ENCODE assay signal across 17 cellular contexts in genomic region chr3:102200560-102200959, GRCh38.
DNase-seq lines count a peak whose midpoint lies in the region; ATAC-seq, FAIRE-seq and TF ChIP-seq lines count a peak whose summit lies in the region.
"Had no signal": no experiment of that assay in that cellular context is flagged by ENCODE, and none has a peak within 500 bp of the region (broad histone marks: within the 10 kb centered on the region; RNA-seq: fewer than 3 reads in every experiment).

No MANE protein-coding gene starts in this region.

- H3K4me1 ChIP-seq in keratinocyte (ENCODE audit: control insufficient read depth, extremely low read depth, insufficient read depth, low read length): peaks cover 21% of the 10 kb centered on the region
- H3K4me1 ChIP-seq in prostate gland (replicated peaks): no peaks in the 10 kb centered on the region
- H3K4me1 ChIP-seq: BLaER1 had no signal

- H3K27me3 ChIP-seq in keratinocyte (ENCODE audit: control insufficient read depth, extremely low read depth, insufficient read depth, low read length) (no peaks in the 10 kb centered on the region), prostate gland (replicated peaks; ENCODE audit: insufficient read depth) (no peaks in the 10 kb centered on the region)
- H3K27me3 ChIP-seq: BLaER1 had no signal

- no peaks in the 10 kb centered on the region for H3K79me2 ChIP-seq in keratinocyte (ENCODE audit: control insufficient read depth, insufficient read depth, low read length)

- TF ChIP-seq CTCF in keratinocyte (optimal IDR thresholded peaks at IDR 0.05 in 1 of 3, IDR thresholded peaks at IDR 0.05 in 1 of 3, conservative IDR thresholded peaks at IDR 0.05 in 1 of 3; ENCODE audit: extremely low read depth in 1 of 3, insufficient read depth in 2 of 3, low read length in 3 of 3) (no peak), prostate gland (IDR thresholded peaks at IDR 0.05) (no peak)

- H3K4me1 Mint-ChIP-seq in activated naive CD8-positive, alpha-beta T cell treated with anti-CD3 and anti-CD28 coated beads, Interleukin-2, amount 50 U/mL, for 24 hours: no peaks in the 10 kb centered on the region
- no peaks in the 10 kb centered on the region for H3K4me1 Mint-ChIP-seq in activated naive CD8-positive, alpha-beta T cell treated with anti-CD3 and anti-CD28 coated beads for 36 hours
- H3K4me1 Mint-ChIP-seq in stimulated activated memory B cell treated with anti-CD40 and anti-IgM and Interleukin-4, amounts not matched to agents 10 μg/mL and 1 μg/mL and 100 μg/mL, for 72 hours: peaks cover 4% of the 10 kb centered on the region
- H3K4me1 Mint-ChIP-seq: CD4-positive, CD25-positive, alpha-beta regulatory T cell had no signal

- dilution Hi-C loops in keratinocyte (cut with MboI; ENCODE audit: extremely low pct_ligation_motif_present, low sequenced_read_pairs): no loop called here

- H3K4me3 ChIP-seq in keratinocyte (ENCODE audit: control insufficient read depth in 2 of 3, extremely low read depth in 1 of 3, insufficient read depth in 2 of 3, low read depth in 1 of 3, low read length in 3 of 3) (no peak overlapping the region), prostate gland (no peak overlapping the region)
- H3K4me3 ChIP-seq: BLaER1, GM12878, GM23248 had no signal

- no peak overlapping the region for H3K27ac Mint-ChIP-seq in activated naive CD8-positive, alpha-beta T cell treated with anti-CD3 and anti-CD28 coated beads, Interleukin-2, amount 50 U/mL, for 24 hours
- no peak overlapping the region for H3K27ac Mint-ChIP-seq in activated naive CD8-positive, alpha-beta T cell treated with anti-CD3 and anti-CD28 coated beads for 36 hours
- H3K27ac Mint-ChIP-seq in stimulated activated memory B cell treated with anti-CD40 and anti-IgM and Interleukin-4, amounts not matched to agents 10 μg/mL and 1 μg/mL and 100 μg/mL, for 72 hours: no peak overlapping the region
- H3K27ac Mint-ChIP-seq: CD4-positive, CD25-positive, alpha-beta regulatory T cell had no signal

- H3K9me3 ChIP-seq in keratinocyte (ENCODE audit: control insufficient read depth, low read depth, low read length): no peaks in the 10 kb centered on the region
- no peaks in the 10 kb centered on the region for H3K9me3 ChIP-seq in prostate gland
- H3K9me3 ChIP-seq: BLaER1 had no signal

- no peak for FAIRE-seq in keratinocyte (lab: Jason Lieb, UNC)
- FAIRE-seq: GM18507 had no signal

- ATAC-seq in activated naive CD8-positive, alpha-beta T cell treated with anti-CD3 and anti-CD28 coated beads, Interleukin-2, amount 50 U/mL, for 24 hours: peak; percentile 40
- no peak for ATAC-seq in stimulated activated memory B cell treated with anti-CD40 and anti-IgM and Interleukin-4, amounts not matched to agents 10 μg/mL and 1 μg/mL and 100 μg/mL, for 72 hours
- ATAC-seq: GM12878 had no signal

- no peaks in the 10 kb centered on the region for H4K20me1 ChIP-seq in keratinocyte (ENCODE audit: control insufficient read depth, extremely low read depth, insufficient read depth, low read length)
- H4K20me1 ChIP-seq: BLaER1 had no signal

- H3K27ac ChIP-seq in keratinocyte (ENCODE audit: control insufficient read depth, insufficient read depth, low read length) (no peak overlapping the region), prostate gland (no peak overlapping the region)
- H3K27ac ChIP-seq: BLaER1, GM23248 had no signal

- TF ChIP-seq POLR2A in prostate gland (IDR thresholded peaks at IDR 0.05): no peak

- H3K4me3 Mint-ChIP-seq in activated naive CD8-positive, alpha-beta T cell treated with anti-CD3 and anti-CD28 coated beads, Interleukin-2, amount 50 U/mL, for 24 hours: no peak overlapping the region
- H3K4me3 Mint-ChIP-seq in activated naive CD8-positive, alpha-beta T cell treated with anti-CD3 and anti-CD28 coated beads for 36 hours: no peak overlapping the region
- H3K4me3 Mint-ChIP-seq in stimulated activated memory B cell treated with anti-CD40 and anti-IgM and Interleukin-4, amounts not matched to agents 10 μg/mL and 1 μg/mL and 100 μg/mL, for 72 hours: no peak overlapping the region
- H3K4me3 Mint-ChIP-seq: CD4-positive, CD25-positive, alpha-beta regulatory T cell had no signal

- intact Hi-C loops in prostate gland (cut with DNase I): no loop called here

- H3K4me2 ChIP-seq in keratinocyte (ENCODE audit: control insufficient read depth, extremely low read depth, insufficient read depth, low read depth, low read length): no peak overlapping the region
- H3K4me2 ChIP-seq: BLaER1 had no signal

- H2AFZ ChIP-seq in keratinocyte (ENCODE audit: control insufficient read depth, low read length): peak overlapping the region; percentile 9
- H2AFZ ChIP-seq: GM23248 had no signal

- no peaks in the 10 kb centered on the region for H3K36me3 Mint-ChIP-seq in activated naive CD8-positive, alpha-beta T cell treated with anti-CD3 and anti-CD28 coated beads, Interleukin-2, amount 50 U/mL, for 24 hours (ENCODE audit: low read depth)
- peaks cover 2% of the 10 kb centered on the region for H3K36me3 Mint-ChIP-seq in activated naive CD8-positive, alpha-beta T cell treated with anti-CD3 and anti-CD28 coated beads for 36 hours
- H3K36me3 Mint-ChIP-seq in stimulated activated memory B cell treated with anti-CD40 and anti-IgM and Interleukin-4, amounts not matched to agents 10 μg/mL and 1 μg/mL and 100 μg/mL, for 72 hours: no peaks in the 10 kb centered on the region

- H3K27me3 Mint-ChIP-seq in activated naive CD8-positive, alpha-beta T cell treated with anti-CD3 and anti-CD28 coated beads, Interleukin-2, amount 50 U/mL, for 24 hours: no peaks in the 10 kb centered on the region
- peaks cover 4% of the 10 kb centered on the region for H3K27me3 Mint-ChIP-seq in activated naive CD8-positive, alpha-beta T cell treated with anti-CD3 and anti-CD28 coated beads for 36 hours
- H3K27me3 Mint-ChIP-seq in stimulated activated memory B cell treated with anti-CD40 and anti-IgM and Interleukin-4, amounts not matched to agents 10 μg/mL and 1 μg/mL and 100 μg/mL, for 72 hours: no peaks in the 10 kb centered on the region

- H3K36me3 ChIP-seq in keratinocyte (ENCODE audit: control insufficient read depth in 2 of 2, extremely low read depth in 1 of 2, insufficient read depth in 2 of 2, low read length in 2 of 2) (no peaks in the 10 kb centered on the region), prostate gland (no peaks in the 10 kb centered on the region)
- H3K36me3 ChIP-seq: BLaER1 had no signal

- H3K9me3 Mint-ChIP-seq in activated naive CD8-positive, alpha-beta T cell treated with anti-CD3 and anti-CD28 coated beads, Interleukin-2, amount 50 U/mL, for 24 hours: no peaks in the 10 kb centered on the region
- H3K9me3 Mint-ChIP-seq in activated naive CD8-positive, alpha-beta T cell treated with anti-CD3 and anti-CD28 coated beads for 36 hours: peaks cover 2% of the 10 kb centered on the region
- no peaks in the 10 kb centered on the region for H3K9me3 Mint-ChIP-seq in stimulated activated memory B cell treated with anti-CD40 and anti-IgM and Interleukin-4, amounts not matched to agents 10 μg/mL and 1 μg/mL and 100 μg/mL, for 72 hours

- H3K9ac ChIP-seq in keratinocyte (ENCODE audit: control insufficient read depth, extremely low read depth, insufficient read depth, low read length): no peak overlapping the region
- H3K9ac ChIP-seq: BLaER1, GM23248 had no signal

- no peak for DNase-seq in activated naive CD8-positive, alpha-beta T cell treated with anti-CD3 and anti-CD28 coated beads, Interleukin-2, amount 50 U/mL, for 24 hours
- DNase-seq in activated naive CD8-positive, alpha-beta T cell treated with anti-CD3 and anti-CD28 coated beads for 36 hours: no peak
- peak; percentile 42 for DNase-seq in amniotic epithelial cell (ENCODE audit: low read depth)
- DNase-seq in keratinocyte (ENCODE audit: low read depth, low spot score): no peak
- no peak for DNase-seq in prostate gland (ENCODE audit: low spot score)
- DNase-seq in NCI-H2171 (lab: John Stamatoyannopoulos, UW): no peak
- DNase-seq: 8988T; AML-193; Calu3; CD4-positive, CD25-positive, alpha-beta regulatory T cell; DMS 273 treated with DMSO at 0.1 percent for 48 hours; H7 had no signal

- no peaks in the 10 kb centered on the region for H3K9me1 ChIP-seq in keratinocyte (ENCODE audit: control insufficient read depth, extremely low read depth, insufficient read depth, low read length)
